In genomic region chr11:9494316-9494715, GRCh38 we compare ENCODE assay signal across 37 cellular contexts.
"Had no signal": no experiment of that assay in that cellular context is flagged by ENCODE, and none has a peak within 500 bp of the region (broad histone marks: within the 10 kb centered on the region; RNA-seq: fewer than 3 reads in every experiment).

No MANE protein-coding gene starts in this region.

- H3K9me3 Mint-ChIP-seq: activated naive CD4-positive, alpha-beta T cell treated with anti-CD3 and anti-CD28 coated beads for 36 hours; activated naive CD4-positive, alpha-beta T cell treated with anti-CD3 and anti-CD28 coated beads, Interleukin-2, amount 10 ng/mL, durations not matched to agents 7 days and 5 days; activated naive CD4-positive, alpha-beta T cell treated with anti-CD3 and anti-CD28 coated beads, Interleukin-2, amount 50 U/mL, for 24 hours; activated naive CD4-positive, alpha-beta T cell treated with anti-CD3 and anti-CD28 coated beads, Interleukin-2, amount 50 U/mL, for 72 hours; activated naive CD8-positive, alpha-beta T cell treated with anti-CD3 and anti-CD28 coated beads for 36 hours; activated naive CD8-positive, alpha-beta T cell treated with anti-CD3 and anti-CD28 coated beads, Interleukin-2, amount 10 ng/mL, durations not matched to agents 7 days and 5 days; activated naive CD8-positive, alpha-beta T cell treated with anti-CD3 and anti-CD28 coated beads, Interleukin-2, amount 50 U/mL, for 24 hours; activated T-cell treated with anti-CD3 and anti-CD28 coated beads, Interleukin-2, amount 50 U/mL, for 24 hours; activated T-cell treated with anti-CD3 and anti-CD28 coated beads, Interleukin-2, amount 50 U/mL, for 4 hours; activated T-cell treated with anti-CD3 and anti-CD28 coated beads, Interleukin-2, amount 50 U/mL, for 72 hours; activated T-helper 1 cell treated with anti-CD3 and anti-CD28 coated beads, Interleukin-12 subunit alpha, Interleukin-12 subunit beta, Interleukin-2, Interleukin-4 antibody, amounts not matched to agents 30 ng/mL and 10 ng/mL and 1 ng/mL, durations not matched to agents 14 hours and 24 hours and 36 hours; activated T-helper 17 cell treated with anti-CD3 and anti-CD28 coated beads, Interleukin-2, amount 50 U/mL, for 72 hours; activated T-helper 2 cell treated with anti-CD3 and anti-CD28 coated beads, Interferon-gamma antibody, Interleukin-2, Interleukin-4, amounts not matched to agents 10 μg/mL and 5 μg/mL and 100 μg/mL, durations not matched to agents 14 hours and 24 hours and 36 hours; brain; central memory CD8-positive, alpha-beta T cell had no signal

- H3K27ac ChIP-seq: adrenal gland, ascending aorta, body of pancreas, brain microvascular endothelial cell, breast epithelium, cardiac muscle cell had no signal

- H3K27me3 ChIP-seq: adrenal gland, ascending aorta, body of pancreas, brain microvascular endothelial cell, breast epithelium, cardiac muscle cell had no signal

- H3K4me1 Mint-ChIP-seq: activated naive CD4-positive, alpha-beta T cell treated with anti-CD3 and anti-CD28 coated beads, Interleukin-2, amount 10 ng/mL, durations not matched to agents 7 days and 5 days; activated naive CD8-positive, alpha-beta T cell treated with anti-CD3 and anti-CD28 coated beads for 36 hours; activated naive CD8-positive, alpha-beta T cell treated with anti-CD3 and anti-CD28 coated beads, Interleukin-2, amount 50 U/mL, for 24 hours; activated T-helper 17 cell treated with anti-CD3 and anti-CD28 coated beads, Interleukin-2, amount 50 U/mL, for 72 hours; brain; central memory CD8-positive, alpha-beta T cell had no signal

- H3K27me3 Mint-ChIP-seq: activated naive CD4-positive, alpha-beta T cell treated with anti-CD3 and anti-CD28 coated beads, Interleukin-2, amount 10 ng/mL, durations not matched to agents 7 days and 5 days; activated naive CD4-positive, alpha-beta T cell treated with anti-CD3 and anti-CD28 coated beads, Interleukin-2, amount 50 U/mL, for 24 hours; activated naive CD8-positive, alpha-beta T cell; activated naive CD8-positive, alpha-beta T cell treated with anti-CD3 and anti-CD28 coated beads for 36 hours; activated naive CD8-positive, alpha-beta T cell treated with anti-CD3 and anti-CD28 coated beads, Interleukin-2, amount 10 ng/mL, durations not matched to agents 7 days and 5 days; activated naive CD8-positive, alpha-beta T cell treated with anti-CD3 and anti-CD28 coated beads, Interleukin-2, amount 50 U/mL, for 24 hours; activated T-cell treated with anti-CD3 and anti-CD28 coated beads, Interleukin-2, amount 50 U/mL, for 24 hours; activated T-helper 17 cell treated with anti-CD3 and anti-CD28 coated beads, Interleukin-2, amount 50 U/mL, for 72 hours; brain; central memory CD8-positive, alpha-beta T cell had no signal

- H3K4me3 Mint-ChIP-seq: activated naive CD4-positive, alpha-beta T cell treated with anti-CD3 and anti-CD28 coated beads for 36 hours; activated naive CD4-positive, alpha-beta T cell treated with anti-CD3 and anti-CD28 coated beads, Interleukin-2, amount 10 ng/mL, durations not matched to agents 7 days and 5 days; activated naive CD4-positive, alpha-beta T cell treated with anti-CD3 and anti-CD28 coated beads, Interleukin-2, amount 50 U/mL, for 24 hours; activated naive CD8-positive, alpha-beta T cell; activated naive CD8-positive, alpha-beta T cell treated with anti-CD3 and anti-CD28 coated beads for 36 hours; activated naive CD8-positive, alpha-beta T cell treated with anti-CD3 and anti-CD28 coated beads, Interleukin-2, amount 10 ng/mL, durations not matched to agents 7 days and 5 days; activated naive CD8-positive, alpha-beta T cell treated with anti-CD3 and anti-CD28 coated beads, Interleukin-2, amount 50 U/mL, for 24 hours; activated T-cell treated with anti-CD3 and anti-CD28 coated beads, Interleukin-2, amount 50 U/mL, for 24 hours; activated T-cell treated with anti-CD3 and anti-CD28 coated beads, Interleukin-2, amount 50 U/mL, for 4 hours; activated T-cell treated with anti-CD3 and anti-CD28 coated beads, Interleukin-2, amount 50 U/mL, for 72 hours; activated T-helper 1 cell treated with anti-CD3 and anti-CD28 coated beads, Interleukin-12 subunit alpha, Interleukin-12 subunit beta, Interleukin-2, Interleukin-4 antibody, amounts not matched to agents 30 ng/mL and 10 ng/mL and 1 ng/mL, durations not matched to agents 14 hours and 24 hours and 36 hours; activated T-helper 17 cell treated with anti-CD3 and anti-CD28 coated beads, Interleukin-2, amount 50 U/mL, for 72 hours; brain; central memory CD8-positive, alpha-beta T cell had no signal

- DNase-seq: activated effector memory CD4-positive, alpha-beta T cell treated with anti-CD3 and anti-CD28 coated beads, Interleukin-2, amount 50 U/mL, for 16 hours; activated effector memory CD4-positive, alpha-beta T cell treated with Interleukin-2 at 50 U/mL for 16 hours; activated gamma-delta T cell; activated gamma-delta T cell treated with Interleukin-2 at 50 U/mL for 16 hours; activated naive CD4-positive, alpha-beta T cell; activated naive CD4-positive, alpha-beta T cell treated with anti-CD3 and anti-CD28 coated beads for 36 hours; activated naive CD4-positive, alpha-beta T cell treated with anti-CD3 and anti-CD28 coated beads, Interleukin-2, amount 10 ng/mL, durations not matched to agents 7 days and 5 days; activated naive CD4-positive, alpha-beta T cell treated with anti-CD3 and anti-CD28 coated beads, Interleukin-2, amount 50 U/mL, for 16 hours; activated naive CD4-positive, alpha-beta T cell treated with Interleukin-2 at 50 U/mL for 16 hours; activated naive CD8-positive, alpha-beta T cell treated with anti-CD3 and anti-CD28 coated beads for 36 hours; activated naive CD8-positive, alpha-beta T cell treated with anti-CD3 and anti-CD28 coated beads, Interleukin-2, amount 10 ng/mL, durations not matched to agents 7 days and 5 days; activated naive CD8-positive, alpha-beta T cell treated with anti-CD3 and anti-CD28 coated beads, Interleukin-2, amount 50 U/mL, for 24 hours; activated T-cell treated with anti-CD3 and anti-CD28 coated beads, Interleukin-2, amount 50 U/mL, for 24 hours; activated T-cell treated with anti-CD3 and anti-CD28 coated beads, Interleukin-2, amount 50 U/mL, for 4 hours; activated T-cell treated with anti-CD3 and anti-CD28 coated beads, Interleukin-2, amount 50 U/mL, for 48 hours; activated T-cell treated with anti-CD3 and anti-CD28 coated beads, Interleukin-2, amount 50 U/mL, for 72 hours; adrenal gland; amniotic stem cell; amygdala; anterior cingulate cortex; aorta; body of pancreas; brain microvascular endothelial cell; caudate nucleus; central memory CD4-positive, alpha-beta T cell; cerebellar nuclear complex had no signal

- H3K4me1 ChIP-seq: adrenal gland, ascending aorta, breast epithelium had no signal

- H3K9me3 ChIP-seq: adrenal gland, ascending aorta, body of pancreas, breast epithelium had no signal

- ATAC-seq: activated naive CD4-positive, alpha-beta T cell treated with anti-CD3 and anti-CD28 coated beads, Interleukin-2, amount 50 U/mL, for 72 hours; activated naive CD8-positive, alpha-beta T cell treated with anti-CD3 and anti-CD28 coated beads, Interleukin-2, amount 50 U/mL, for 24 hours; activated T-cell treated with anti-CD3 and anti-CD28 coated beads, Interleukin-2, amount 50 U/mL, for 4 hours; activated T-cell treated with anti-CD3 and anti-CD28 coated beads, Interleukin-2, amount 50 U/mL, for 72 hours; activated T-helper 17 cell treated with anti-CD3 and anti-CD28 coated beads, Interleukin-2, amount 50 U/mL, for 72 hours; body of pancreas had no signal

- H3K36me3 Mint-ChIP-seq: activated naive CD4-positive, alpha-beta T cell treated with anti-CD3 and anti-CD28 coated beads, Interleukin-2, amount 50 U/mL, for 72 hours; activated naive CD8-positive, alpha-beta T cell treated with anti-CD3 and anti-CD28 coated beads for 36 hours had no signal

- H3K4me3 ChIP-seq: adrenal gland, ascending aorta, body of pancreas, breast epithelium, cardiac muscle cell had no signal

- H3K27ac Mint-ChIP-seq: activated naive CD4-positive, alpha-beta T cell treated with anti-CD3 and anti-CD28 coated beads for 36 hours; activated naive CD4-positive, alpha-beta T cell treated with anti-CD3 and anti-CD28 coated beads, Interleukin-2, amount 10 ng/mL, durations not matched to agents 7 days and 5 days; activated naive CD4-positive, alpha-beta T cell treated with anti-CD3 and anti-CD28 coated beads, Interleukin-2, amount 50 U/mL, for 24 hours; activated naive CD4-positive, alpha-beta T cell treated with anti-CD3 and anti-CD28 coated beads, Interleukin-2, amount 50 U/mL, for 72 hours; activated naive CD8-positive, alpha-beta T cell; activated naive CD8-positive, alpha-beta T cell treated with anti-CD3 and anti-CD28 coated beads for 36 hours; activated naive CD8-positive, alpha-beta T cell treated with anti-CD3 and anti-CD28 coated beads, Interleukin-2, amount 10 ng/mL, durations not matched to agents 7 days and 5 days; activated naive CD8-positive, alpha-beta T cell treated with anti-CD3 and anti-CD28 coated beads, Interleukin-2, amount 50 U/mL, for 24 hours; activated T-cell treated with anti-CD3 and anti-CD28 coated beads, Interleukin-2, amount 50 U/mL, for 24 hours; activated T-helper 1 cell treated with anti-CD3 and anti-CD28 coated beads, Interleukin-12 subunit alpha, Interleukin-12 subunit beta, Interleukin-2, Interleukin-4 antibody, amounts not matched to agents 30 ng/mL and 10 ng/mL and 1 ng/mL, durations not matched to agents 14 hours and 24 hours and 36 hours; activated T-helper 17 cell treated with anti-CD3 and anti-CD28 coated beads, Interleukin-2, amount 50 U/mL, for 72 hours; activated T-helper 2 cell treated with anti-CD3 and anti-CD28 coated beads, Interferon-gamma antibody, Interleukin-2, Interleukin-4, amounts not matched to agents 10 μg/mL and 5 μg/mL and 100 μg/mL, durations not matched to agents 14 hours and 24 hours and 36 hours; brain had no signal
